ENCODE assay signal across 1 cellular context in the genomic region with DNA sequence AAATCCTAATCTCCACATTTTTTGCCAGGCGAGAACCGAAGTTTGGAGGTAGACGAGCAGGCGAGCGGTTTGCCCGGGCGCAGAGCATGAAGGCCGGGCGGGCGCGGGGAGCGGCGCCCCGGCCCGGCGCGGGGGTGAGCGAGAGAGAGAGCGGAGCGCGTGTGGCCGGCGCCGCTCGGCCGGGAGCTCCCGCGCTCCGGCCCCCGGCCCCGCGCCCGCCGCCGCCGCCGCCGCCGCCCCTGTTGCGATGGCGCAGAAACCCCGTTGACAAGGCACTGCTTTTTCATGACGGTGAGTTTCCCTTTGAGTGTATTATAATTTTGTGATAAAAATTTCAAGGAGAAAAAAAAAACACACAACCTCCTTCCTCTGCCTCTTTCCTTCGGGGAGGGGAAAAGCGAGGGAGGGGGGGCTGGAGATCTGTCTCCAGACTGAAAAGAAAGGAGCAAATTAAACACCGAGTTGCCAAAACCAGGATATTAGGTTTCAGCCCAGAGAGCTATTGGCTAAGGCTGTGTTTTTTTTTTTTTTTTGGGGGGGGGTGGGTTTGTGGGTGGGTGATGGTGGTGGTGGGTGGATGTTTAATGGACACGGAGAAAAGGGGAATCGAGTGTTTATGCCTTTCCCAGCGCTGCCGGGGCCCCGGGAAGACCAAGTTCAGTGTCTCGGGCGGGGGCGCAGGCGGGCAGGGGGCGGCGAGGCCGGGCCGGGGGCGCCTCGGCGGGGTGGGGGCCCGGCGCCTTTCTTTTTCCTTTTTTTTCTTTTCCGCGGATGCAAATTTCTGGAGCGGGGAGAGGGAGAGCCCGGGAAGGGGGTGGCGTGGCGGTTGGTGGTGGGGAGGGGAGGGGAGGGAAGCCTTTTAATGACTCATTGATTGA.
TF ChIP-seq lines count a peak whose summit lies in the region.

A gene with protein sequence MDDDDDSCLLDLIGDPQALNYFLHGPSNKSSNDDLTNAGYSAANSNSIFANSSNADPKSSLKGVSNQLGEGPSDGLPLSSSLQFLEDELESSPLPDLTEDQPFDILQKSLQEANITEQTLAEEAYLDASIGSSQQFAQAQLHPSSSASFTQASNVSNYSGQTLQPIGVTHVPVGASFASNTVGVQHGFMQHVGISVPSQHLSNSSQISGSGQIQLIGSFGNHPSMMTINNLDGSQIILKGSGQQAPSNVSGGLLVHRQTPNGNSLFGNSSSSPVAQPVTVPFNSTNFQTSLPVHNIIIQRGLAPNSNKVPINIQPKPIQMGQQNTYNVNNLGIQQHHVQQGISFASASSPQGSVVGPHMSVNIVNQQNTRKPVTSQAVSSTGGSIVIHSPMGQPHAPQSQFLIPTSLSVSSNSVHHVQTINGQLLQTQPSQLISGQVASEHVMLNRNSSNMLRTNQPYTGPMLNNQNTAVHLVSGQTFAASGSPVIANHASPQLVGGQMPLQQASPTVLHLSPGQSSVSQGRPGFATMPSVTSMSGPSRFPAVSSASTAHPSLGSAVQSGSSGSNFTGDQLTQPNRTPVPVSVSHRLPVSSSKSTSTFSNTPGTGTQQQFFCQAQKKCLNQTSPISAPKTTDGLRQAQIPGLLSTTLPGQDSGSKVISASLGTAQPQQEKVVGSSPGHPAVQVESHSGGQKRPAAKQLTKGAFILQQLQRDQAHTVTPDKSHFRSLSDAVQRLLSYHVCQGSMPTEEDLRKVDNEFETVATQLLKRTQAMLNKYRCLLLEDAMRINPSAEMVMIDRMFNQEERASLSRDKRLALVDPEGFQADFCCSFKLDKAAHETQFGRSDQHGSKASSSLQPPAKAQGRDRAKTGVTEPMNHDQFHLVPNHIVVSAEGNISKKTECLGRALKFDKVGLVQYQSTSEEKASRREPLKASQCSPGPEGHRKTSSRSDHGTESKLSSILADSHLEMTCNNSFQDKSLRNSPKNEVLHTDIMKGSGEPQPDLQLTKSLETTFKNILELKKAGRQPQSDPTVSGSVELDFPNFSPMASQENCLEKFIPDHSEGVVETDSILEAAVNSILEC (plus strand): TSS at position 242 of the 878 bp plus-strand sequence. CDS start 39,971 bp downstream, outside the sequence.

TF ChIP-seq in SK-N-SH, 30 proteins besides CTCF, POLR2A, EP300 and RAD21 (continued from another document):
- TF ChIP-seq, protein P1, sequence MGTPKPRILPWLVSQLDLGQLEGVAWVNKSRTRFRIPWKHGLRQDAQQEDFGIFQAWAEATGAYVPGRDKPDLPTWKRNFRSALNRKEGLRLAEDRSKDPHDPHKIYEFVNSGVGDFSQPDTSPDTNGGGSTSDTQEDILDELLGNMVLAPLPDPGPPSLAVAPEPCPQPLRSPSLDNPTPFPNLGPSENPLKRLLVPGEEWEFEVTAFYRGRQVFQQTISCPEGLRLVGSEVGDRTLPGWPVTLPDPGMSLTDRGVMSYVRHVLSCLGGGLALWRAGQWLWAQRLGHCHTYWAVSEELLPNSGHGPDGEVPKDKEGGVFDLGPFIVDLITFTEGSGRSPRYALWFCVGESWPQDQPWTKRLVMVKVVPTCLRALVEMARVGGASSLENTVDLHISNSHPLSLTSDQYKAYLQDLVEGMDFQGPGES (IDR thresholded peaks at IDR 0.05; ENCODE audit: low read depth, low read length) = no peak
- TF ChIP-seq YY1 (IDR thresholded peaks at IDR 0.05; ENCODE audit: low read depth) = no peak
